ENCODE assay signal across 8 cellular contexts in genomic region chr6:28977351-28978136, GRCh38. TPM values are rescaled to one million over a fixed set of nuclear protein-coding genes. Genes with fewer than 3 reads are reported as not detected.
DNase-seq lines count a peak whose midpoint lies in the region; ATAC-seq and TF ChIP-seq lines count a peak whose summit lies in the region.

No MANE protein-coding gene starts in this region.

- H3F3A ChIP-seq in PC-9 (ENCODE audit: insufficient read depth, low read depth) = peaks cover 38% of the 10 kb centered on the region

- H3K4me3 ChIP-seq in PC-9 = peak overlapping the region; percentile 18; the same call in 1 of the 2 replicates

- ATAC-seq in left colon = no peak
- no peak for ATAC-seq in GM19395 (IDR thresholded peaks at IDR 0.05; ENCODE audit: unreplicated experiment)
- ATAC-seq in GM21360 (IDR thresholded peaks at IDR 0.05; ENCODE audit: unreplicated experiment) = no peak

- H3K4me3 Mint-ChIP-seq in chondrocyte (ENCODE audit: unreplicated experiment) = peak overlapping the region; percentile 73
- H3K4me3 Mint-ChIP-seq in mesothelial cell of epicardium = peak overlapping the region; percentile 77

- no peaks in the 10 kb centered on the region for H3K27me3 ChIP-seq in PC-9 (ENCODE audit: insufficient read depth, low read depth)

- H3K9me3 ChIP-seq in PC-9 (ENCODE audit: insufficient read depth, low read depth) = no peaks in the 10 kb centered on the region

- H3K27ac Mint-ChIP-seq in chondrocyte (ENCODE audit: unreplicated experiment) = peak overlapping the region; percentile 84
- peak overlapping the region; percentile 87 for H3K27ac Mint-ChIP-seq in mesothelial cell of epicardium

- BruUV-seq in PC-9 (replicated peaks; lab: Mats Ljungman, UMichigan) = no TSS peak

- H3K9me3 Mint-ChIP-seq in chondrocyte (ENCODE audit: low read depth) = no peaks in the 10 kb centered on the region
- no peaks in the 10 kb centered on the region for H3K9me3 Mint-ChIP-seq in mesothelial cell of epicardium

- H3K79me2 ChIP-seq in PC-9 (ENCODE audit: low read depth) = no peaks in the 10 kb centered on the region

- H3K27ac ChIP-seq in PC-9 = peak overlapping the region; percentile 96

- no peaks in the 10 kb centered on the region for H3K9me2 ChIP-seq in PC-9 (ENCODE audit: insufficient read depth)

- H3K4me2 ChIP-seq in PC-9 = peak overlapping the region; percentile 61

- TF ChIP-seq CTCF in PC-9 (conservative IDR thresholded peaks at IDR 0.05) (no peak), chondrocyte (IDR thresholded peaks at IDR 0.05) (no peak), mesothelial cell of epicardium (IDR thresholded peaks at IDR 0.05; ENCODE audit: unreplicated experiment) (no peak)

- peak overlapping the region; percentile 69 for H2AFZ ChIP-seq in PC-9

- H3K27me3 Mint-ChIP-seq in chondrocyte (ENCODE audit: low read depth) = peaks cover 1% of the 10 kb centered on the region
- H3K27me3 Mint-ChIP-seq in mesothelial cell of epicardium (ENCODE audit: low read depth) = peaks cover 4% of the 10 kb centered on the region

- intact Hi-C loops in PC-9 (cut with micrococcal nuclease; ENCODE audit: unreplicated experiment) (loop anchor here (2.0 kb wide), 1 partner anchor 17 kb away; no protein-coding TSS in a partner anchor), left colon (cut with DNase I, micrococcal nuclease) (no loop called here), posterior vena cava (cut with DNase I) (no loop called here)

- H3K36me3 Mint-ChIP-seq in chondrocyte (ENCODE audit: low read depth) = no peaks in the 10 kb centered on the region
- no peaks in the 10 kb centered on the region for H3K36me3 Mint-ChIP-seq in mesothelial cell of epicardium

- in situ Hi-C loops in Caki2 (cut with HindIII; ENCODE audit: low pct_unique_long_range_greater_than_20kb, low sequenced_read_pairs) = no loop called here

- H4K20me1 ChIP-seq in PC-9 (ENCODE audit: insufficient read depth) = no peaks in the 10 kb centered on the region

- DNase-seq in Caki2 (ENCODE audit: low read depth) (peak; percentile 22), PC-9 (peak; percentile 28 to 87), chondrocyte (ENCODE audit: low spot score) (peak; percentile 91), mesothelial cell of epicardium (ENCODE audit: low spot score in 2 of 2, unreplicated experiment in 2 of 2) (no peak), left colon (no peak), posterior vena cava (ENCODE audit: low spot score) (no peak)

- no peaks in the 10 kb centered on the region for H3K36me3 ChIP-seq in PC-9 (ENCODE audit: low read depth)

- CTCF ChIA-PET in PC-9 (lab: Charles Lee) = no interaction called here

- peaks cover 17% of the 10 kb centered on the region for H3K4me1 Mint-ChIP-seq in chondrocyte (ENCODE audit: low read depth)
- H3K4me1 Mint-ChIP-seq in mesothelial cell of epicardium = peaks cover 34% of the 10 kb centered on the region

- H3K4me1 ChIP-seq in PC-9 (replicated peaks; ENCODE audit: insufficient read depth) = peaks cover 43% of the 10 kb centered on the region

- POLR2A ChIA-PET in PC-9 (lab: Charles Lee; ENCODE audit: unreplicated experiment) = no interaction called here

RNA-seq across cellular contexts. Expression of gene ZNF311, which starts 27.6 kb away (rescaled TPM):
- 4.1 and 5.9 TPM in 2 replicates for total RNA-seq in Caki2 (2014; rRNA removed; shearing (Covaris generic); ENCODE audit: low replicate concordance)
- 2.1 TPM in 2 replicates for total RNA-seq in PC-9 (2021)
- total RNA-seq in chondrocyte = 0.41 to 0.80 TPM (median 0.52 TPM) in 3 replicates
- 2.1 to 2.6 TPM (median 2.3 TPM) in 3 replicates for total RNA-seq in mesothelial cell of epicardium
- 1 to 10 TPM; 1.5 to 2.0 TPM for total RNA-seq in left colon
- total RNA-seq in posterior vena cava = 1 to 10 TPM in 1 of 2 donors, under 1 TPM in 1; 0.90 to 1.7 TPM

RNA-seq across cellular contexts. Expression of gene TRIM27, which starts 53.8 kb away (rescaled TPM):
- 144 and 159 TPM in 2 replicates for total RNA-seq in Caki2 (2014; rRNA removed; shearing (Covaris generic); ENCODE audit: low replicate concordance)
- total RNA-seq in PC-9 (2021) = 67.2 and 86.2 TPM in 2 replicates
- 49.6 to 61.8 TPM (median 53.5 TPM) in 3 replicates for total RNA-seq in chondrocyte
- 75.7 to 77.0 TPM (median 76.1 TPM) in 3 replicates for total RNA-seq in mesothelial cell of epicardium
- total RNA-seq in left colon = 10 to 100 TPM; 30.2 to 39.4 TPM
- total RNA-seq in posterior vena cava = 10 to 100 TPM; 30.8 to 35.4 TPM

Comparison
In these comparisons a context has a peak if more than half of its experiments do, and no peak if none do; other contexts are left out.
1. DNase-seq: peak in Caki2 (single experiment), PC-9 (2 of 2) and chondrocyte (single experiment); none in mesothelial cell of epicardium (0 of 2), left colon (0 of 2) and posterior vena cava (single experiment).